In the genomic region with DNA sequence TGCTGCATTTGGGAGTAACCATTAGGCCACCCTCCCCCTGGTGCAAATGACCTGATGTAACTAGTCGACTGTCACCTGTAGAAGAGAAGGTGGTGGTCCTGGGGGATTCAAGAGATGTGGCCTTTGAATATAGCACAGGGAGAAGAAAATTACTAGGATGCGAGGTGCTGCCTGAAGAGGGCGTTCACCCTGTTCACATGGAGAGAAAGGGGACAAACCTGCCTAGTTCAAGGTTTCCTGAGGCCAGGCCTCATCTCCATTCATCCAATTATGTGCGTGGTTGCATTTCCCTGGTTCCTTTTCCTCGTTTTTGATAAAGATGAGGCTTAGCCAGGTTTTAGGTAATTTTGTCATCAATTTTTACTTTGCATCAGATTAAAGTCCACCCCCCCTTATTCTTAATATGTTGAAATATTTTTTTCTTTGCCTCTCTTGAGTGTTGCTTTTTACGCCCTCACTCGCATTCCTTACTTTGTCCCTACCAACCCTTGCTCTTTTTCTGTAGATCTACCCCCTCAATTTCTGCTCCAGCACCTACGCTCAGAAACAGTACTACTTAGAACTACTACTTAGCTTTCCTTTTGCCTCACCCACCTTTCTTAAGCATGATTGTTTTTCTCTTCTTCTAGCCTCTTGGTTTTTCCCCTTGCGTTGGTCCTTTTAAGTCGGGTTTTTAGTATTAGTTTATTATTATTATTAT, we compare ENCODE assay signal across 34 cellular contexts. TPM values are rescaled to one million over a fixed set of nuclear protein-coding genes. Genes with fewer than 3 reads are reported as not detected.
DNase-seq lines count a peak whose midpoint lies in the region; ATAC-seq, FAIRE-seq and TF ChIP-seq lines count a peak whose summit lies in the region.
"Had no signal": no experiment of that assay in that cellular context is flagged by ENCODE, and none has a peak within 500 bp of the region (broad histone marks: within the 10 kb centered on the region; RNA-seq: fewer than 3 reads in every experiment).

No MANE protein-coding gene starts in this region.

- no peaks in the 10 kb centered on the region for H4K20me1 ChIP-seq in Loucy (ENCODE audit: insufficient read depth, low read length, poor library complexity, severe bottlenecking)
- H4K20me1 ChIP-seq in K562 (replicated peaks; ENCODE audit: control insufficient read depth, insufficient read depth, low read length), result no peaks in the 10 kb centered on the region
- H4K20me1 ChIP-seq in neural progenitor cell (ENCODE audit: low read depth), result no peaks in the 10 kb centered on the region

- BruUV-seq in K562 (replicated peaks; lab: Mats Ljungman, UMichigan), result no TSS peak

- no peaks in the 10 kb centered on the region for H3K36me3 ChIP-seq in Loucy (ENCODE audit: insufficient read depth, low read length)
- H3K36me3 ChIP-seq in K562 (ENCODE audit: control insufficient read depth, insufficient read depth, low read length), result no peaks in the 10 kb centered on the region
- H3K36me3 ChIP-seq in neural progenitor cell, result no peaks in the 10 kb centered on the region
- H3K36me3 ChIP-seq: esophagus muscularis mucosa had no signal

- H3K79me2 ChIP-seq in Loucy (ENCODE audit: insufficient read depth, low read length) (no peaks in the 10 kb centered on the region), K562 (ENCODE audit: control insufficient read depth, insufficient read depth, low read length) (no peaks in the 10 kb centered on the region), neural progenitor cell (ENCODE audit: low read depth) (no peaks in the 10 kb centered on the region)

- H3K9me3 Mint-ChIP-seq in neural progenitor cell, result no peaks in the 10 kb centered on the region
- H3K9me3 Mint-ChIP-seq: activated naive CD4-positive, alpha-beta T cell treated with anti-CD3 and anti-CD28 coated beads, Interleukin-2, amount 10 ng/mL, durations not matched to agents 7 days and 5 days; natural killer cell; stimulated activated naive B cell treated with anti-CD40 and anti-IgM and Interleukin-4, amounts not matched to agents 10 μg/mL and 1 μg/mL and 100 μg/mL, for 72 hours had no signal

- peak overlapping the region; percentile 15 for H3K4me3 Mint-ChIP-seq in neural progenitor cell
- H3K4me3 Mint-ChIP-seq: activated naive CD4-positive, alpha-beta T cell treated with anti-CD3 and anti-CD28 coated beads, Interleukin-2, amount 10 ng/mL, durations not matched to agents 7 days and 5 days; natural killer cell; stimulated activated naive B cell treated with anti-CD40 and anti-IgM and Interleukin-4, amounts not matched to agents 10 μg/mL and 1 μg/mL and 100 μg/mL, for 72 hours had no signal

- H3K9me1 ChIP-seq in K562 (ENCODE audit: control insufficient read depth, insufficient read depth, low read length), result no peaks in the 10 kb centered on the region

- no peaks in the 10 kb centered on the region for H3K9me2 ChIP-seq in Loucy (replicated peaks; ENCODE audit: low read depth, low read length)

- no peak for DNase-seq in GM12865 (ENCODE audit: low read depth)
- DNase-seq in K562 (ENCODE audit: extremely low read depth in 1 of 4, low spot score in 3 of 4), result no peak
- DNase-seq in neural progenitor cell (ENCODE audit: low spot score), result no peak
- DNase-seq in cardiac septum (ENCODE audit: low spot score), result no peak
- no peak for DNase-seq in activated gamma-delta T cell (lab: John Stamatoyannopoulos, UW)
- DNase-seq in activated gamma-delta T cell treated with Interleukin-2 at 50 U/mL for 16 hours, result no peak
- no peak for DNase-seq in urothelium cell line (ENCODE audit: low spot score)
- DNase-seq: activated naive CD4-positive, alpha-beta T cell treated with anti-CD3 and anti-CD28 coated beads, Interleukin-2, amount 10 ng/mL, durations not matched to agents 7 days and 5 days; activated T-cell treated with anti-CD3 and anti-CD28 coated beads, Interleukin-2, amount 50 U/mL, for 48 hours; body of pancreas; cerebellar nuclear complex; foreskin melanocyte; left cardiac atrium; mucosa of descending colon; natural killer cell; NCI-H2029; NCI-H524 treated with DMSO at 0.1 percent for 48 hours; SIG-M5; stimulated activated naive B cell treated with anti-CD40 and anti-IgM and Interleukin-4, amounts not matched to agents 10 μg/mL and 1 μg/mL and 100 μg/mL, for 72 hours; substantia nigra; trophoblast cell had no signal

- TF ChIP-seq CTCF in GM12865 (IDR thresholded peaks at IDR 0.05; ENCODE audit: insufficient read depth, low read depth, low read length, missing control alignments), result peak; percentile 6
- peak; percentile 64 for TF ChIP-seq CTCF in Loucy (conservative IDR thresholded peaks at IDR 0.05; ENCODE audit: low read length)
- TF ChIP-seq CTCF in K562 (IDR thresholded peaks at IDR 0.05 in 2 of 3, conservative IDR thresholded peaks at IDR 0.05 in 1 of 3; ENCODE audit: insufficient read depth in 2 of 3, low read depth in 1 of 3, low read length in 3 of 3), result peak; percentile 42 to 57 (median 47)
- TF ChIP-seq CTCF in neural progenitor cell (IDR thresholded peaks at IDR 0.05), result no peak

- POLR2A ChIA-PET in K562 (lab: Yijun Ruan, JAX), result interaction anchor here (1.2 kb wide), 1 partner anchor 26 kb away, joined by 3 read pairs; no protein-coding TSS in a partner anchor

- H3K27ac ChIP-seq in K562 (ENCODE audit: extremely low read depth, low read depth, low read length), result no peak overlapping the region
- H3K27ac ChIP-seq in neural progenitor cell, result no peak overlapping the region
- H3K27ac ChIP-seq: body of pancreas, esophagus muscularis mucosa had no signal

- peaks cover 6% of the 10 kb centered on the region for H3K4me1 Mint-ChIP-seq in neural progenitor cell

- H3K4me2 ChIP-seq in Loucy (ENCODE audit: low read depth, low read length, poor library complexity, severe bottlenecking) (no peak overlapping the region), K562 (ENCODE audit: insufficient read depth, low read length) (no peak overlapping the region), neural progenitor cell (no peak overlapping the region)

- H3K27me3 ChIP-seq in Loucy (ENCODE audit: insufficient read depth, low read length, poor library complexity, severe bottlenecking) (no peaks in the 10 kb centered on the region), K562 (ENCODE audit: control insufficient read depth in 2 of 2, insufficient read depth in 2 of 2, low read length in 2 of 2) (peaks cover 44 to 65% of the 10 kb centered on the region in 2 experiments), neural progenitor cell (no peaks in the 10 kb centered on the region)
- H3K27me3 ChIP-seq: body of pancreas, esophagus muscularis mucosa had no signal

- in situ Hi-C loops in K562 (cut with MboI), result no loop called here

- TF ChIP-seq RAD21 in K562 (CRISPR knock-in tag; conservative IDR thresholded peaks at IDR 0.05 in 1 of 2, IDR thresholded peaks at IDR 0.05 in 1 of 2), result peak in 1 of 2 experiments; percentile 48; a peak in 2 of 4 replicates

- H3K27ac Mint-ChIP-seq in neural progenitor cell, result no peak overlapping the region
- H3K27ac Mint-ChIP-seq: activated naive CD4-positive, alpha-beta T cell treated with anti-CD3 and anti-CD28 coated beads, Interleukin-2, amount 10 ng/mL, durations not matched to agents 7 days and 5 days; natural killer cell; stimulated activated naive B cell treated with anti-CD40 and anti-IgM and Interleukin-4, amounts not matched to agents 10 μg/mL and 1 μg/mL and 100 μg/mL, for 72 hours had no signal

- no peaks in the 10 kb centered on the region for H3F3A ChIP-seq in Loucy (ENCODE audit: low read depth)
- no peaks in the 10 kb centered on the region for H3F3A ChIP-seq in neural progenitor cell (ENCODE audit: low read depth)

- CTCF ChIA-PET in K562 (lab: Yijun Ruan, JAX; ENCODE audit: low intra/inter-chr PET ratio), result interaction anchor here (0.6 kb wide), 1 partner anchor 56 kb away, joined by 3 read pairs; no protein-coding TSS in a partner anchor

- no peak for TF ChIP-seq EP300 in K562 (IDR thresholded peaks at IDR 0.05; ENCODE audit: low read length)

- H3K4me1 ChIP-seq in Loucy (ENCODE audit: insufficient read depth, low read length, poor library complexity, severe bottlenecking), result no peaks in the 10 kb centered on the region
- no peaks in the 10 kb centered on the region for H3K4me1 ChIP-seq in K562 (replicated peaks in 1 of 2; ENCODE audit: control insufficient read depth in 2 of 2, insufficient read depth in 2 of 2, low read length in 2 of 2)
- H3K4me1 ChIP-seq in neural progenitor cell, result no peaks in the 10 kb centered on the region
- H3K4me1 ChIP-seq: body of pancreas had no signal

- 5% methylated on average over 10 of the region's 10 CpGs for WGBS in K562 (ENCODE audit: insufficient coverage, low coverage, missing lambda C conversion rate)

- H3K36me3 Mint-ChIP-seq in neural progenitor cell, result no peaks in the 10 kb centered on the region
- H3K36me3 Mint-ChIP-seq: activated naive CD4-positive, alpha-beta T cell treated with anti-CD3 and anti-CD28 coated beads, Interleukin-2, amount 10 ng/mL, durations not matched to agents 7 days and 5 days; natural killer cell; stimulated activated naive B cell treated with anti-CD40 and anti-IgM and Interleukin-4, amounts not matched to agents 10 μg/mL and 1 μg/mL and 100 μg/mL, for 72 hours had no signal

- H3K9ac ChIP-seq in Loucy (ENCODE audit: low read depth, low read length, poor library complexity, severe bottlenecking) (no peak overlapping the region), K562 (ENCODE audit: insufficient read depth in 1 of 2, low read depth in 2 of 2, low read length in 2 of 2) (no peak overlapping the region), neural progenitor cell (no peak overlapping the region)

- H2AFZ ChIP-seq in Loucy (ENCODE audit: low read length), result no peak overlapping the region
- no peak overlapping the region for H2AFZ ChIP-seq in K562 (ENCODE audit: low read depth, low read length)
- no peak overlapping the region for H2AFZ ChIP-seq in neural progenitor cell (replicated peaks)

- H3K4me3 ChIP-seq in GM12865 (ENCODE audit: low read depth, low read length), result no peak overlapping the region
- H3K4me3 ChIP-seq in Loucy (ENCODE audit: low read length, poor library complexity, severe bottlenecking), result no peak overlapping the region
- no peak overlapping the region for H3K4me3 ChIP-seq in K562
- no peak overlapping the region for H3K4me3 ChIP-seq in neural progenitor cell
- H3K4me3 ChIP-seq: body of pancreas, esophagus muscularis mucosa, mucosa of descending colon had no signal

- H3K9me3 ChIP-seq in Loucy (ENCODE audit: insufficient read depth, low read depth, low read length) (no peaks in the 10 kb centered on the region), K562 (replicated peaks; ENCODE audit: control insufficient read depth, insufficient read depth, low read depth, low read length) (no peaks in the 10 kb centered on the region), neural progenitor cell (ENCODE audit: low read depth) (no peaks in the 10 kb centered on the region)
- H3K9me3 ChIP-seq: body of pancreas, esophagus muscularis mucosa, mucosa of descending colon had no signal

- H3K27me3 Mint-ChIP-seq in neural progenitor cell (ENCODE audit: insufficient read depth, low read depth), result peaks cover 2% of the 10 kb centered on the region

- intact Hi-C loops in K562 (cut with micrococcal nuclease), result no loop called here
- intact Hi-C loops in cardiac septum (cut with DNase I), result no loop called here

- no peak for TF ChIP-seq POLR2A in K562 (conservative IDR thresholded peaks at IDR 0.05)

- ATAC-seq in K562, result peak; percentile 72
- ATAC-seq: body of pancreas; left cardiac atrium; mucosa of descending colon; natural killer cell; stimulated activated naive B cell treated with anti-CD40 and anti-IgM and Interleukin-4, amounts not matched to agents 10 μg/mL and 1 μg/mL and 100 μg/mL, for 72 hours had no signal

- FAIRE-seq in K562 (lab: Jason Lieb, UNC) (no peak), urothelium cell line (lab: Jason Lieb, UNC) (no peak)
- FAIRE-seq: endometrium, G401.6, RCC 7860 had no signal

RNA-seq across cellular contexts. Expression of gene CLCN1, which starts 13.7 kb away (rescaled TPM):
- total RNA-seq in K562 (2011; cell fraction: chromatin; rRNA removed; ENCODE audit: low replicate concordance), result not detected in 2 replicates
- not detected in 2 replicates for total RNA-seq in K562 (2011; cell fraction: nucleolus; rRNA removed)
- not detected in 2 replicates for total RNA-seq in K562 (2011; cell fraction: nucleoplasm; rRNA removed)
- not detected in 2 replicates for total RNA-seq in K562 (2014; rRNA removed)
- 0.11 TPM in 1 of 2 replicates, not detected in the other for total RNA-seq in K562 (2014; rRNA removed; fragmentation: Illumina TruSeq; extraction: Trizol)
- total RNA-seq in K562 (2015; rRNA removed; fragmentation: Illumina TruSeq; extraction: Trizol), result 0.04 TPM in 1 of 2 replicates, not detected in the other
- not detected in 2 replicates for total RNA-seq in K562 (2021)
- 0.04 TPM in 1 of 2 replicates, not detected in the other for polyA plus RNA-seq in K562 (2011; rRNA removed)
- polyA plus RNA-seq in K562 (2011; cell fraction: cytosol; rRNA removed), result 0.24 TPM in 1 of 2 replicates, not detected in the other
- not detected in 2 replicates for polyA plus RNA-seq in K562 (2011; cell fraction: nucleus; rRNA removed)
- polyA plus RNA-seq in K562 (2012), result 0.04 and 0.32 TPM in 2 replicates
- not detected in 2 replicates for polyA plus RNA-seq in K562 (2014; fragmentation: Illumina TruSeq; extraction: Trizol)
- under 1 TPM in 1 of 2 experiments, not detected in 1; 0.07 TPM for polyA plus RNA-seq in K562 (2014; fragmentation: Nextera tagmentation; extraction: Ambion mirVana)
- polyA plus RNA-seq in K562 (2014; rRNA removed), result 0.01 and 0.09 TPM in 2 replicates
- polyA minus RNA-seq in K562 (2011; rRNA and poly(A)+ RNA removed), result not detected in 2 replicates
- polyA minus RNA-seq in K562 (2011; cell fraction: cytosol; rRNA and poly(A)+ RNA removed), result not detected in 2 replicates
- 0.13 TPM in 1 of 2 replicates, not detected in the other for polyA minus RNA-seq in K562 (2011; cell fraction: nucleus; rRNA and poly(A)+ RNA removed)
- not detected in 2 replicates for total RNA-seq in neural progenitor cell (ENCODE audit: low replicate concordance)
- not detected for total RNA-seq in cardiac septum
- total RNA-seq: body of pancreas, dermis microvascular lymphatic vessel endothelial cell, esophagus muscularis mucosa, H4, HT1080, left cardiac atrium, lung microvascular endothelial cell, MCF 10A, mucosa of descending colon, pulmonary artery endothelial cell had no signal
- polyA plus RNA-seq: AG04450, BJ had no signal

RNA-seq across cellular contexts. Expression of gene FAM131B, which starts 32.9 kb away (rescaled TPM):
- total RNA-seq in K562 (2011; cell fraction: chromatin; rRNA removed; ENCODE audit: low replicate concordance), result 0.07 TPM in 1 of 2 replicates, not detected in the other
- not detected in 2 replicates for total RNA-seq in K562 (2011; cell fraction: nucleolus; rRNA removed)
- total RNA-seq in K562 (2011; cell fraction: nucleoplasm; rRNA removed), result not detected in 2 replicates
- not detected in 2 replicates for total RNA-seq in K562 (2014; rRNA removed)
- not detected in 2 replicates for total RNA-seq in K562 (2014; rRNA removed; fragmentation: Illumina TruSeq; extraction: Trizol)
- total RNA-seq in K562 (2015; rRNA removed; fragmentation: Illumina TruSeq; extraction: Trizol), result not detected in 2 replicates
- 0.04 TPM in 2 replicates for total RNA-seq in K562 (2021)
- 0.03 and 0.11 TPM in 2 replicates for polyA plus RNA-seq in K562 (2011; rRNA removed)
- polyA plus RNA-seq in K562 (2011; cell fraction: cytosol; rRNA removed), result not detected in 2 replicates
- polyA plus RNA-seq in K562 (2011; cell fraction: nucleus; rRNA removed), result 0.09 TPM in 1 of 2 replicates, not detected in the other
- 0.03 TPM in 2 replicates for polyA plus RNA-seq in K562 (2012)
- polyA plus RNA-seq in K562 (2014; fragmentation: Illumina TruSeq; extraction: Trizol), result not detected in 2 replicates
- not detected for polyA plus RNA-seq in K562 (2014; fragmentation: Nextera tagmentation; extraction: Ambion mirVana)
- polyA plus RNA-seq in K562 (2014; rRNA removed), result not detected in 2 replicates
- not detected in 2 replicates for polyA minus RNA-seq in K562 (2011; rRNA and poly(A)+ RNA removed)
- 0.29 TPM in 1 of 2 replicates, not detected in the other for polyA minus RNA-seq in K562 (2011; cell fraction: cytosol; rRNA and poly(A)+ RNA removed)
- 0.33 TPM in 1 of 2 replicates, not detected in the other for polyA minus RNA-seq in K562 (2011; cell fraction: nucleus; rRNA and poly(A)+ RNA removed)
- total RNA-seq in neural progenitor cell (ENCODE audit: low replicate concordance), result 20.1 and 46.5 TPM in 2 replicates
- 0.19 TPM for total RNA-seq in cardiac septum

RNA-seq across cellular contexts. Expression of gene CASP2, which starts 41.5 kb away (rescaled TPM):
- 125 and 133 TPM in 2 replicates for total RNA-seq in K562 (2011; cell fraction: chromatin; rRNA removed; ENCODE audit: low replicate concordance)
- total RNA-seq in K562 (2011; cell fraction: nucleolus; rRNA removed), result 50.5 and 53.8 TPM in 2 replicates
- 91.9 and 132 TPM in 2 replicates for total RNA-seq in K562 (2011; cell fraction: nucleoplasm; rRNA removed)
- total RNA-seq in K562 (2014; rRNA removed) (21.7 and 29.5 TPM in 2 replicates), K562 (2014; rRNA removed; fragmentation: Illumina TruSeq; extraction: Trizol) (22.7 and 23.0 TPM in 2 replicates), K562 (2015; rRNA removed; fragmentation: Illumina TruSeq; extraction: Trizol) (24.1 and 25.8 TPM in 2 replicates), K562 (2021) (64.8 and 64.9 TPM in 2 replicates), neural progenitor cell (ENCODE audit: low replicate concordance) (21.0 and 39.8 TPM in 2 replicates), cardiac septum (12.6 TPM)
- polyA plus RNA-seq in K562 (2011; rRNA removed) (29.9 and 43.5 TPM in 2 replicates), K562 (2014; fragmentation: Illumina TruSeq; extraction: Trizol) (36.7 and 44.5 TPM in 2 replicates), K562 (2014; fragmentation: Nextera tagmentation; extraction: Ambion mirVana) (10 to 100 TPM; 20.6 to 22.3 TPM), K562 (2014; rRNA removed) (18.8 and 22.2 TPM in 2 replicates)
- polyA plus RNA-seq in K562 (2011; cell fraction: cytosol; rRNA removed), result 26.0 and 41.6 TPM in 2 replicates
- 72.1 and 80.4 TPM in 2 replicates for polyA plus RNA-seq in K562 (2011; cell fraction: nucleus; rRNA removed)
- 20.6 and 22.6 TPM in 2 replicates for polyA plus RNA-seq in K562 (2012)
- 99.3 and 105 TPM in 2 replicates for polyA minus RNA-seq in K562 (2011; rRNA and poly(A)+ RNA removed)
- 63.1 and 80.5 TPM in 2 replicates for polyA minus RNA-seq in K562 (2011; cell fraction: cytosol; rRNA and poly(A)+ RNA removed)
- 38.5 and 59.5 TPM in 2 replicates for polyA minus RNA-seq in K562 (2011; cell fraction: nucleus; rRNA and poly(A)+ RNA removed)

RNA-seq across cellular contexts. Expression of gene TMEM139, which starts 44.9 kb away (rescaled TPM):
- 0.39 and 0.83 TPM in 2 replicates for total RNA-seq in K562 (2011; cell fraction: chromatin; rRNA removed; ENCODE audit: low replicate concordance)
- 0.33 and 1.1 TPM in 2 replicates for total RNA-seq in K562 (2011; cell fraction: nucleolus; rRNA removed)
- 0.99 and 1.8 TPM in 2 replicates for total RNA-seq in K562 (2011; cell fraction: nucleoplasm; rRNA removed)
- 0.27 and 0.78 TPM in 2 replicates for total RNA-seq in K562 (2014; rRNA removed)
- 0.87 and 1.1 TPM in 2 replicates for total RNA-seq in K562 (2014; rRNA removed; fragmentation: Illumina TruSeq; extraction: Trizol)
- total RNA-seq in K562 (2015; rRNA removed; fragmentation: Illumina TruSeq; extraction: Trizol), result 0.29 and 0.75 TPM in 2 replicates
- 0.81 and 1.5 TPM in 2 replicates for total RNA-seq in K562 (2021)
- polyA plus RNA-seq in K562 (2011; rRNA removed), result 0.20 and 0.31 TPM in 2 replicates
- polyA plus RNA-seq in K562 (2011; cell fraction: cytosol; rRNA removed), result 0.09 and 0.16 TPM in 2 replicates
- polyA plus RNA-seq in K562 (2011; cell fraction: nucleus; rRNA removed), result 0.48 and 0.53 TPM in 2 replicates
- 0.91 and 1.2 TPM in 2 replicates for polyA plus RNA-seq in K562 (2012)
- 1.2 and 1.8 TPM in 2 replicates for polyA plus RNA-seq in K562 (2014; fragmentation: Illumina TruSeq; extraction: Trizol)
- polyA plus RNA-seq in K562 (2014; fragmentation: Nextera tagmentation; extraction: Ambion mirVana), result 1 to 10 TPM in 1 of 2 experiments, under 1 TPM in 1; 0.79 to 1.1 TPM
- 0.44 and 2.0 TPM in 2 replicates for polyA plus RNA-seq in K562 (2014; rRNA removed)
- 0.11 and 0.15 TPM in 2 replicates for polyA minus RNA-seq in K562 (2011; rRNA and poly(A)+ RNA removed)
- not detected in 2 replicates for polyA minus RNA-seq in K562 (2011; cell fraction: cytosol; rRNA and poly(A)+ RNA removed)
- polyA minus RNA-seq in K562 (2011; cell fraction: nucleus; rRNA and poly(A)+ RNA removed), result 0.13 and 0.56 TPM in 2 replicates
- 0.94 and 5.4 TPM in 2 replicates for total RNA-seq in neural progenitor cell (ENCODE audit: low replicate concordance)
- total RNA-seq in cardiac septum, result 6.9 TPM
- total RNA-seq: dermis microvascular lymphatic vessel endothelial cell, HT1080, lung microvascular endothelial cell, natural killer cell, pulmonary artery endothelial cell had no signal
- polyA plus RNA-seq: AG04450 had no signal

RNA-seq across cellular contexts. Expression of gene ZYX, which starts 51.5 kb away (rescaled TPM):
- total RNA-seq in K562 (2011; cell fraction: chromatin; rRNA removed; ENCODE audit: low replicate concordance), result 38.7 and 99.5 TPM in 2 replicates
- 54.7 and 66.9 TPM in 2 replicates for total RNA-seq in K562 (2011; cell fraction: nucleolus; rRNA removed)
- total RNA-seq in K562 (2011; cell fraction: nucleoplasm; rRNA removed), result 41.5 and 64.4 TPM in 2 replicates
- total RNA-seq in K562 (2014; rRNA removed), result 26.9 and 37.8 TPM in 2 replicates
- 9.2 and 11.5 TPM in 2 replicates for total RNA-seq in K562 (2014; rRNA removed; fragmentation: Illumina TruSeq; extraction: Trizol)
- total RNA-seq in K562 (2015; rRNA removed; fragmentation: Illumina TruSeq; extraction: Trizol), result 15.7 and 17.3 TPM in 2 replicates
- total RNA-seq in K562 (2021), result 114 and 130 TPM in 2 replicates
- 9.0 and 18.5 TPM in 2 replicates for polyA plus RNA-seq in K562 (2011; rRNA removed)
- 15.7 and 26.2 TPM in 2 replicates for polyA plus RNA-seq in K562 (2011; cell fraction: cytosol; rRNA removed)
- 53.7 and 98.4 TPM in 2 replicates for polyA plus RNA-seq in K562 (2011; cell fraction: nucleus; rRNA removed)
- polyA plus RNA-seq in K562 (2012), result 141 and 252 TPM in 2 replicates
- polyA plus RNA-seq in K562 (2014; fragmentation: Illumina TruSeq; extraction: Trizol), result 81.7 and 116 TPM in 2 replicates
- polyA plus RNA-seq in K562 (2014; fragmentation: Nextera tagmentation; extraction: Ambion mirVana), result 1 to 10 TPM; 1.8 to 3.1 TPM
- polyA plus RNA-seq in K562 (2014; rRNA removed), result 30.0 and 35.0 TPM in 2 replicates
- 8.3 and 9.5 TPM in 2 replicates for polyA minus RNA-seq in K562 (2011; rRNA and poly(A)+ RNA removed)
- 57.5 and 83.9 TPM in 2 replicates for polyA minus RNA-seq in K562 (2011; cell fraction: cytosol; rRNA and poly(A)+ RNA removed)
- polyA minus RNA-seq in K562 (2011; cell fraction: nucleus; rRNA and poly(A)+ RNA removed), result 35.4 and 38.0 TPM in 2 replicates
- 5.2 and 21.5 TPM in 2 replicates for total RNA-seq in neural progenitor cell (ENCODE audit: low replicate concordance)
- total RNA-seq in cardiac septum, result 126 TPM

Comparison
In these comparisons a context has a peak if more than half of its experiments do, and no peak if none do; other contexts are left out.
1. RNA of gene FAM131B, which starts 32.9 kb away (total RNA-seq): 20.1 to 46.5 TPM in neural progenitor cell; 0.19 TPM in cardiac septum (single experiment) and 0.04 to 0.07 TPM in K562; every median in the first group is over 10 times any median in the second.